In the genomic region with DNA sequence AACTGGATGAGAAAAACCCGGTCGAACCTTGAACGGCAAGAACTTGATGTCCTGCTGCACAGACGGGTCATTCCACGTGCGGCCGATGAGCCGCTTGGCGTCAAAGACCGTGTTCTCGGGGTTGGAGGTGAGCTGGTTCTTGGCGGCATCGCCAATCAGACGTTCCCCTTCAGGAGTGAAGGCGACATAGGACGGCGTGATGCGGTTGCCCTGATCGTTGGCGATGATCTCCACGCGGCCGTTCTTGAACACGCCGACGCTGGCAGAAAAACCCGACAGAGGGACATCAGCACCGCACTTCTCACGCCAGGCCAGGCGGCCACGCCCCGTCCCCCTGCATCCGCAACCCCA, we compare ENCODE assay signal across 8 cellular contexts. TPM values are rescaled to one million over a fixed set of nuclear protein-coding genes. Genes with fewer than 3 reads are reported as not detected.
A peak's percentile ranks its signal among the peaks of the same experiment; 100 is the strongest.
DNase-seq lines count a peak whose midpoint lies in the region; ATAC-seq, FAIRE-seq and TF ChIP-seq lines count a peak whose summit lies in the region.

No MANE protein-coding gene starts in this region.

- H3K27me3 ChIP-seq in GM23338 (ENCODE audit: insufficient read depth) (no peaks in the 10 kb centered on the region), body of pancreas (no peaks in the 10 kb centered on the region)

- H3K4me1 ChIP-seq in ES-I3 (ENCODE audit: insufficient read depth, low read length) (peaks cover 13% of the 10 kb centered on the region), GM23338 (ENCODE audit: insufficient read depth) (peaks cover 17% of the 10 kb centered on the region; the same call in 1 of the 2 replicates), OCI-LY7 (ENCODE audit: insufficient read depth, low read length, poor library complexity, severe bottlenecking) (peaks cover 46% of the 10 kb centered on the region), body of pancreas (peaks cover 45% of the 10 kb centered on the region)

- H3K9me2 ChIP-seq in GM23338 (ENCODE audit: insufficient read depth), result no peaks in the 10 kb centered on the region
- H3K9me2 ChIP-seq in OCI-LY7 (ENCODE audit: insufficient read depth, low read length), result no peaks in the 10 kb centered on the region

- H3K4me3 ChIP-seq in GM23338 (peak overlapping the region; percentile 96), OCI-LY7 (ENCODE audit: low read depth, low read length, poor library complexity, severe bottlenecking) (peak overlapping the region; percentile 96), body of pancreas (peak overlapping the region; percentile 84 to 94)

- H3K4me3 Mint-ChIP-seq in GM23338, result peak overlapping the region; percentile 91

- WGBS in body of pancreas, 2 donors, result 0% methylated on average over 3 to 32 of the region's 33 CpGs

- ATAC-seq in GM23338, result peak; percentile 6
- peak; percentile 10 for ATAC-seq in body of pancreas
- no peak for ATAC-seq in HG03135 (IDR thresholded peaks at IDR 0.05; ENCODE audit: unreplicated experiment)

- no TSS peak for BruUV-seq in OCI-LY7 (replicated peaks; lab: Mats Ljungman, UMichigan)

- H3F3A ChIP-seq in GM23338 (replicated peaks; ENCODE audit: low read depth), result peaks cover 40% of the 10 kb centered on the region

- peak; percentile 36 for DNase-seq in GM23338 (ENCODE audit: low spot score)
- DNase-seq in OCI-LY7 (ENCODE audit: low spot score), result peak; percentile 62
- peak; percentile 54 to 64 (median 61) for DNase-seq in body of pancreas
- peak; percentile 72 for DNase-seq in left kidney (ENCODE audit: low read depth, low spot score)
- DNase-seq in stimulated activated CD8-positive, alpha-beta memory T cell treated with anti-CD3 and anti-CD28 coated beads, Interleukin-4, amount 100 ng/mL, for 4 hours (ENCODE audit: low read depth in 2 of 2, low spot score in 1 of 2), result peak; percentile 9 to 10
- no peak for DNase-seq in RCC 7860 (ENCODE audit: low spot score)

- CTCF ChIA-PET in OCI-LY7 (lab: Charles Lee; ENCODE audit: unreplicated experiment), result no interaction called here

- H2AFZ ChIP-seq in GM23338 (no peak overlapping the region), OCI-LY7 (ENCODE audit: low read length) (no peak overlapping the region; the same call in 1 of the 2 replicates)

- H4K20me1 ChIP-seq in GM23338 (replicated peaks; ENCODE audit: insufficient read depth) (peaks cover 42% of the 10 kb centered on the region), OCI-LY7 (ENCODE audit: insufficient read depth, low read length) (peaks cover 44% of the 10 kb centered on the region)

- H3K36me3 Mint-ChIP-seq in GM23338 (ENCODE audit: low read depth), result peaks cover 56% of the 10 kb centered on the region

- H3K4me1 Mint-ChIP-seq in GM23338, result peaks cover 12% of the 10 kb centered on the region

- TF ChIP-seq POLR2A in body of pancreas (IDR thresholded peaks at IDR 0.05), result no peak

- peaks cover 12% of the 10 kb centered on the region for H3K27me3 Mint-ChIP-seq in GM23338 (ENCODE audit: insufficient read depth, low read depth, poor library complexity)

- H3K9me3 Mint-ChIP-seq in GM23338, result peaks cover 4% of the 10 kb centered on the region; the same call in 2 of the 3 replicates

- H3K27ac Mint-ChIP-seq in GM23338, result peak overlapping the region; percentile 98

- intact Hi-C loops in OCI-LY7 (cut with micrococcal nuclease; ENCODE audit: unreplicated experiment), result loop anchor here (5.0 kb wide), 2 partner anchors 132 to 373 kb away; no protein-coding TSS in a partner anchor
- intact Hi-C loops in body of pancreas (cut with DNase I), result no loop called here

- H3K9me3 ChIP-seq in ES-I3 (ENCODE audit: control insufficient read depth, insufficient read depth, low read length) (no peaks in the 10 kb centered on the region), OCI-LY7 (ENCODE audit: low read length) (no peaks in the 10 kb centered on the region), body of pancreas (no peaks in the 10 kb centered on the region)

- H3K27ac ChIP-seq in GM23338 (ENCODE audit: low read depth), result peak overlapping the region; percentile 87
- H3K27ac ChIP-seq in OCI-LY7 (ENCODE audit: low read depth, low read length, poor library complexity, severe bottlenecking), result peak overlapping the region; percentile 61
- peak overlapping the region; percentile 84 to 97 (median 94) for H3K27ac ChIP-seq in body of pancreas

- no peak for FAIRE-seq in RCC 7860 (lab: Jason Lieb, UNC)

- TF ChIP-seq CTCF in GM23338 (conservative IDR thresholded peaks at IDR 0.05; ENCODE audit: low read depth in 2 of 2) (no peak), OCI-LY7 (conservative IDR thresholded peaks at IDR 0.05; ENCODE audit: low read length) (no peak), body of pancreas (IDR thresholded peaks at IDR 0.05) (no peak)

- H3K9ac ChIP-seq in ES-I3 (ENCODE audit: low read depth, low read length), result peak overlapping the region; percentile 78

- peaks cover 40% of the 10 kb centered on the region for H3K36me3 ChIP-seq in ES-I3 (ENCODE audit: insufficient read depth, low read length)
- H3K36me3 ChIP-seq in GM23338 (ENCODE audit: insufficient read depth), result peaks cover 42% of the 10 kb centered on the region
- peaks cover 54% of the 10 kb centered on the region for H3K36me3 ChIP-seq in OCI-LY7 (ENCODE audit: insufficient read depth, low read length)
- peaks cover 0 to 5% of the 10 kb centered on the region in 2 donors for H3K36me3 ChIP-seq in body of pancreas (replicated peaks in 1 of 2; ENCODE audit: insufficient read depth in 1 of 2, low read depth in 2 of 2)

- H3K79me2 ChIP-seq in GM23338 (replicated peaks; ENCODE audit: insufficient read depth) (peaks cover 49% of the 10 kb centered on the region), OCI-LY7 (ENCODE audit: insufficient read depth, low read depth, low read length) (peaks cover 66% of the 10 kb centered on the region)

- peak overlapping the region; percentile 84 for H3K4me2 ChIP-seq in GM23338
- H3K4me2 ChIP-seq in OCI-LY7 (ENCODE audit: low read length), result peak overlapping the region; percentile 74

- POLR2A ChIA-PET in OCI-LY7 (lab: Charles Lee), result interaction anchor here (0.6 to 2.4 kb wide), 9 partner anchors 8 to 286 kb away, joined by 3 to 14 read pairs (median 4); no protein-coding TSS in a partner anchor

TF ChIP-seq in GM23338, 12 proteins besides CTCF, POLR2A, EP300 and RAD21 (continues in another document):
- no peak for TF ChIP-seq CREB1 (CRISPR knock-in tag; IDR thresholded peaks at IDR 0.05; ENCODE audit: low read depth)
- TF ChIP-seq REST (IDR thresholded peaks at IDR 0.05; ENCODE audit: unreplicated experiment), result no peak
- no peak for TF ChIP-seq JUNB (IDR thresholded peaks at IDR 0.05; ENCODE audit: unreplicated experiment)
- TF ChIP-seq POLR2AphosphoS5 (IDR thresholded peaks at IDR 0.05; ENCODE audit: low read depth), result no peak
- no peak for TF ChIP-seq ZNF331 (CRISPR knock-in tag; IDR thresholded peaks at IDR 0.05; ENCODE audit: low read depth)
- TF ChIP-seq EZH2 (IDR thresholded peaks at IDR 0.05; ENCODE audit: low read depth, unreplicated experiment), result no peak
- TF ChIP-seq STAT1 (IDR thresholded peaks at IDR 0.05; ENCODE audit: unreplicated experiment), result no peak
- TF ChIP-seq NANOG (IDR thresholded peaks at IDR 0.05; ENCODE audit: borderline replicate concordance), result no peak
- no peak for TF ChIP-seq EZH2phosphoT487 (IDR thresholded peaks at IDR 0.05; ENCODE audit: unreplicated experiment)

RNA-seq across cellular contexts. Expression of gene HSPA5, which starts 0.5 kb away (rescaled TPM):
- 259 and 281 TPM in 2 replicates for total RNA-seq in GM23338 (2014; rRNA removed; shearing (Covaris generic))
- 225 and 265 TPM in 2 replicates for polyA plus RNA-seq in GM23338 (2016; fragmentation: Nextera tagmentation; extraction: Ambion mirVana)
- 49.0 and 52.1 TPM in 2 replicates for total RNA-seq in OCI-LY7 (2014; rRNA removed; shearing (Covaris generic))
- total RNA-seq in OCI-LY7 (2022) (115 and 150 TPM in 2 replicates), body of pancreas (100 to 1,000 TPM in 1 of 2 donors, 10 to 100 TPM in 1; 78.6 to 170 TPM)

RNA-seq across cellular contexts. Expression of gene GAPVD1, which starts 21.0 kb away (rescaled TPM):
- total RNA-seq in GM23338 (2014; rRNA removed; shearing (Covaris generic)), result 34.6 and 36.4 TPM in 2 replicates
- 15.1 and 19.2 TPM in 2 replicates for polyA plus RNA-seq in GM23338 (2016; fragmentation: Nextera tagmentation; extraction: Ambion mirVana)
- 29.6 and 36.0 TPM in 2 replicates for total RNA-seq in OCI-LY7 (2014; rRNA removed; shearing (Covaris generic))
- total RNA-seq in OCI-LY7 (2022) (41.1 and 44.5 TPM in 2 replicates), body of pancreas (10 to 100 TPM; 25.7 to 48.8 TPM)

RNA-seq across cellular contexts. Expression of gene RABEPK, which starts 40.3 kb away (rescaled TPM):
- 19.3 and 25.8 TPM in 2 replicates for total RNA-seq in GM23338 (2014; rRNA removed; shearing (Covaris generic))
- polyA plus RNA-seq in GM23338 (2016; fragmentation: Nextera tagmentation; extraction: Ambion mirVana), result 28.5 and 32.7 TPM in 2 replicates
- 16.2 and 27.0 TPM in 2 replicates for total RNA-seq in OCI-LY7 (2014; rRNA removed; shearing (Covaris generic))
- total RNA-seq in OCI-LY7 (2022) (22.9 and 23.9 TPM in 2 replicates), body of pancreas (1 to 10 TPM; 4.3 to 6.7 TPM)

RNA-seq across cellular contexts. Expression of gene PPP6C, which starts 51.0 kb away (rescaled TPM):
- 46.4 and 55.0 TPM in 2 replicates for total RNA-seq in GM23338 (2014; rRNA removed; shearing (Covaris generic))
- 31.9 and 32.7 TPM in 2 replicates for polyA plus RNA-seq in GM23338 (2016; fragmentation: Nextera tagmentation; extraction: Ambion mirVana)
- total RNA-seq in OCI-LY7 (2014; rRNA removed; shearing (Covaris generic)), result 18.9 and 21.4 TPM in 2 replicates
- total RNA-seq in OCI-LY7 (2022) (51.9 and 55.1 TPM in 2 replicates), body of pancreas (10 to 100 TPM; 13.8 to 19.5 TPM)
